ENCODE assay signal across 8 cellular contexts in genomic region chr14:58637040-58637390, GRCh38. TPM values are rescaled to one million over a fixed set of nuclear protein-coding genes. Genes with fewer than 3 reads are reported as not detected.
DNase-seq lines count a peak whose midpoint lies in the region; ATAC-seq, FAIRE-seq and TF ChIP-seq lines count a peak whose summit lies in the region.

No MANE protein-coding gene starts in this region.

- FAIRE-seq in H1 (lab: Jason Lieb, UNC): no peak

- WGBS in H1 (ENCODE audit: extremely low coverage in 1 of 2, insufficient coverage in 1 of 2, insufficient read length in 1 of 2, insufficient replicate concordance in 2 of 2, low coverage in 1 of 2, low lambda C conversion rate in 2 of 2, missing lambda C conversion rate in 1 of 2), 2 experiments: 17% methylated on average over 17 of the region's 17 CpGs; no CpG with 5 or more reads in 1 of the 2 experiments
- 12% methylated on average over 17 of the region's 17 CpGs for WGBS in suprapubic skin

- H3K4me1 ChIP-seq in HCT116 (ENCODE audit: control insufficient read depth in 1 of 2, insufficient read depth in 2 of 2, low read length in 2 of 2): peaks cover 7 to 43% of the 10 kb centered on the region in 2 experiments; a peak in 3 of 4 replicates
- H3K4me1 ChIP-seq in H1 (replicated peaks in 1 of 4; ENCODE audit: control insufficient read depth in 3 of 4, insufficient read depth in 4 of 4, low read length in 3 of 4): peaks cover 4 to 21% (median 13%) of the 10 kb centered on the region in 4 experiments
- H3K4me1 ChIP-seq in mucosa of descending colon (ENCODE audit: low read depth): peaks cover 11% of the 10 kb centered on the region
- peaks cover 28% of the 10 kb centered on the region for H3K4me1 ChIP-seq in suprapubic skin

- H4K5ac ChIP-seq in H1 (ENCODE audit: insufficient read length, low read depth, low read length): no peak overlapping the region

- H3K79me2 ChIP-seq in HCT116 (ENCODE audit: insufficient read depth, low read length) (no peaks in the 10 kb centered on the region), H1 (ENCODE audit: control insufficient read depth in 1 of 2, insufficient read depth in 2 of 2, low read length in 2 of 2) (no peaks in the 10 kb centered on the region)

- no peak overlapping the region for H3K56ac ChIP-seq in H1 (replicated peaks; ENCODE audit: insufficient read length, low read depth, low read length)

- no peak overlapping the region for H4K91ac ChIP-seq in H1 (replicated peaks; ENCODE audit: insufficient read length, low read length)

- TF ChIP-seq RAD21 in HCT116 (IDR thresholded peaks at IDR 0.05; ENCODE audit: low read depth) (no peak), H1 (IDR thresholded peaks at IDR 0.05 in 1 of 2, conservative IDR thresholded peaks at IDR 0.05 in 1 of 2; ENCODE audit: low read depth in 2 of 2, low read length in 2 of 2) (no peak)

- no peak overlapping the region for H3K14ac ChIP-seq in H1 (ENCODE audit: insufficient read length)

- H2AFZ ChIP-seq in HCT116 (ENCODE audit: low read depth, low read length, poor library complexity, severe bottlenecking): peak overlapping the region; percentile 93
- peak overlapping the region; percentile 92 for H2AFZ ChIP-seq in H1 (ENCODE audit: low read length)

- peaks cover 13% of the 10 kb centered on the region for H3K23me2 ChIP-seq in H1 (ENCODE audit: low read depth, low read length)

- peak overlapping the region; percentile 52; the same call in 1 of the 2 replicates for H2BK12ac ChIP-seq in H1 (ENCODE audit: low read depth, low read length)

- no peak overlapping the region for H3K23ac ChIP-seq in H1 (ENCODE audit: insufficient read length)

- no peaks in the 10 kb centered on the region for H3K36me3 ChIP-seq in HCT116 (ENCODE audit: control insufficient read depth in 1 of 2, insufficient read depth in 2 of 2, low read length in 2 of 2)
- no peaks in the 10 kb centered on the region for H3K36me3 ChIP-seq in H1 (ENCODE audit: control insufficient read depth in 2 of 4, insufficient read depth in 4 of 4, low read length in 3 of 4)
- H3K36me3 ChIP-seq in mucosa of descending colon (ENCODE audit: low read depth): no peaks in the 10 kb centered on the region
- no peaks in the 10 kb centered on the region for H3K36me3 ChIP-seq in suprapubic skin

- no peak for TF ChIP-seq POLR2A in HCT116 (IDR thresholded peaks at IDR 0.05; ENCODE audit: borderline replicate concordance, extremely low read depth, insufficient read depth, insufficient read length)
- no peak for TF ChIP-seq POLR2A in H1 (IDR thresholded peaks at IDR 0.05; ENCODE audit: control extremely low read depth in 1 of 2, low read depth in 2 of 2, low read length in 2 of 2)
- TF ChIP-seq POLR2A in suprapubic skin (IDR thresholded peaks at IDR 0.05): no peak

- TF ChIP-seq EP300 in H1 (IDR thresholded peaks at IDR 0.05; ENCODE audit: borderline replicate concordance in 1 of 2, low read depth in 2 of 2, low read length in 2 of 2): no peak
- TF ChIP-seq EP300 in suprapubic skin (IDR thresholded peaks at IDR 0.05): no peak

- H3K9me3 ChIP-seq in HCT116 (ENCODE audit: control insufficient read depth in 1 of 2, insufficient read depth in 1 of 2, low read depth in 1 of 2, low read length in 2 of 2) (no peaks in the 10 kb centered on the region), H1 (ENCODE audit: insufficient read depth in 2 of 2, low read depth in 1 of 2, low read length in 1 of 2) (no peaks in the 10 kb centered on the region), mucosa of descending colon (no peaks in the 10 kb centered on the region), suprapubic skin (no peaks in the 10 kb centered on the region)

- ATAC-seq in HCT116: no peak
- ATAC-seq in mucosa of descending colon: peak; percentile 24

- peaks cover 3% of the 10 kb centered on the region; the same call in 1 of the 2 replicates for H3K27me3 ChIP-seq in HCT116 (ENCODE audit: insufficient read depth, low read length)
- H3K27me3 ChIP-seq in H1 (replicated peaks in 1 of 4; ENCODE audit: control insufficient read depth in 3 of 4, extremely low read depth in 1 of 4, insufficient read depth in 3 of 4, low read length in 3 of 4): peaks cover 8 to 35% (median 22%) of the 10 kb centered on the region in 4 experiments; a peak in 6 of 7 replicates
- peaks cover under 1% of the 10 kb centered on the region for H3K27me3 ChIP-seq in suprapubic skin

- peak overlapping the region; percentile 27; the same call in 1 of the 2 replicates for H3K9ac ChIP-seq in HCT116 (ENCODE audit: low read length)
- peak overlapping the region in 2 of 4 experiments; percentile 37 to 50; a peak in 1 of 7 replicates for H3K9ac ChIP-seq in H1 (replicated peaks in 1 of 4; ENCODE audit: extremely low read depth in 1 of 4, low read depth in 3 of 4, low read length in 3 of 4)

- CTCF ChIA-PET in HCT116 (lab: Charles Lee): interaction anchor here (0.7 to 4.0 kb wide), 4 partner anchors 136 to 448 kb away, joined by 3 to 18 read pairs (median 4); no protein-coding TSS in a partner anchor
- CTCF ChIA-PET in H1 (lab: Charles Lee; ENCODE audit: partially characterized antibody): interaction anchor here (0.8 to 10.3 kb wide), 7 partner anchors 10 to 385 kb away, joined by 3 to 84 read pairs (median 11); no protein-coding TSS in a partner anchor

- RAD21 ChIA-PET in HCT116 (lab: Charles Lee; ENCODE audit: low non-redundant PET in 1 of 2, low total read pairs in 2 of 2, uncharacterized antibody in 2 of 2, unreplicated experiment in 2 of 2): interaction anchor here in 1 of 2 experiments (0.7 to 1.8 kb wide), 2 partner anchors 136 to 870 kb away, joined by 5 to 8 read pairs; no protein-coding TSS in a partner anchor

- H3K4me2 ChIP-seq in HCT116 (ENCODE audit: low read length): peak overlapping the region; percentile 87
- H3K4me2 ChIP-seq in H1 (ENCODE audit: insufficient read depth in 1 of 2, low read depth in 2 of 2, low read length in 2 of 2): peak overlapping the region; percentile 72 to 89

- H3K27ac ChIP-seq in HCT116 (ENCODE audit: low read depth, low read length) (no peak overlapping the region), H1 (ENCODE audit: low read depth, low read length) (no peak overlapping the region), suprapubic skin (peak overlapping the region; percentile 89)

- no peak overlapping the region for H2BK5ac ChIP-seq in H1 (ENCODE audit: low read depth, low read length)

- no peaks in the 10 kb centered on the region; the same call in 1 of the 2 replicates for H3K79me1 ChIP-seq in H1 (ENCODE audit: low read depth, low read length)

- H4K20me1 ChIP-seq in HCT116 (ENCODE audit: insufficient read depth) (no peaks in the 10 kb centered on the region), H1 (replicated peaks in 1 of 2; ENCODE audit: control insufficient read depth in 1 of 2, insufficient read depth in 2 of 2, low read length in 2 of 2) (peaks cover 0 to 1% of the 10 kb centered on the region in 2 experiments)

- no peak overlapping the region for H2AK5ac ChIP-seq in H1 (ENCODE audit: low read depth, low read length)

- BruUV-seq in HCT116 (replicated peaks; lab: Mats Ljungman, UMichigan): no TSS peak

- intact Hi-C loops in HCT116 (cut with micrococcal nuclease) (no loop called here), mucosa of descending colon (cut with DNase I, micrococcal nuclease) (loop anchor here (5.0 to 10.0 kb wide), 2 partner anchors 190 to 418 kb away; no protein-coding TSS in a partner anchor)

- H4K8ac ChIP-seq in H1 (ENCODE audit: extremely low read depth, insufficient read depth, low read length): no peak overlapping the region

- TF ChIP-seq CTCF in HCT116 (IDR thresholded peaks at IDR 0.05 in 2 of 3, conservative IDR thresholded peaks at IDR 0.05 in 1 of 3; ENCODE audit: borderline replicate concordance in 1 of 3, insufficient read depth in 1 of 3, low read depth in 2 of 3, low read length in 2 of 3) (no peak), H1 (IDR thresholded peaks at IDR 0.05; ENCODE audit: control extremely low read depth in 1 of 3, insufficient read depth in 1 of 3, low read depth in 1 of 3, low read length in 3 of 3) (no peak), mucosa of descending colon (IDR thresholded peaks at IDR 0.05) (no peak), suprapubic skin (IDR thresholded peaks at IDR 0.05) (no peak)

- DNase-seq in AG08396 (ENCODE audit: low spot score): peak; percentile 80
- no peak for DNase-seq in HCT116 (ENCODE audit: low read depth, low spot score)
- peak; percentile 18 to 42 for DNase-seq in activated CD4-positive, alpha-beta T cell treated with anti-CD3 and anti-CD28 coated beads for 4 hours
- DNase-seq in H1 (ENCODE audit: low read depth in 1 of 2, low spot score in 2 of 2): no peak
- DNase-seq in mucosa of descending colon: peak in 2 of 3 donors; percentile 53 to 61
- DNase-seq in suprapubic skin (ENCODE audit: low spot score in 2 of 2): peak in 1 of 2 donors; percentile 81
- DNase-seq in NCI-H1105 treated with DMSO at 0.1 percent for 48 hours (lab: John Stamatoyannopoulos, UW): no peak
- DNase-seq in iPS-NIHi7 (ENCODE audit: extremely low spot score): no peak

- H3K4ac ChIP-seq in H1 (replicated peaks; ENCODE audit: insufficient read length, low read depth, low read length): no peak overlapping the region

- H2BK15ac ChIP-seq in H1 (ENCODE audit: low read length): no peak overlapping the region; the same call in 1 of the 2 replicates

- peak overlapping the region; percentile 98; the same call in 1 of the 2 replicates for H3K18ac ChIP-seq in H1 (ENCODE audit: extremely low read depth, low read length)

- no peak overlapping the region for H2BK120ac ChIP-seq in H1 (replicated peaks; ENCODE audit: low read depth, low read length)

- H3K4me3 ChIP-seq in HCT116 (replicated peaks in 1 of 2; ENCODE audit: low read depth in 1 of 2, low read length in 2 of 2): peak overlapping the region; percentile 50 to 61
- peak overlapping the region; percentile 56 to 73 (median 62) for H3K4me3 ChIP-seq in H1 (ENCODE audit: extremely low read depth in 1 of 4, insufficient read depth in 2 of 4, low read depth in 3 of 4, low read length in 4 of 4)
- H3K4me3 ChIP-seq in mucosa of descending colon: no peak overlapping the region
- H3K4me3 ChIP-seq in suprapubic skin: peak overlapping the region; percentile 78

- no peak overlapping the region for H2BK20ac ChIP-seq in H1 (ENCODE audit: low read length)

- H3K9me2 ChIP-seq in HCT116 (ENCODE audit: insufficient read depth): no peaks in the 10 kb centered on the region

- POLR2A ChIA-PET in HCT116 (lab: Charles Lee): no interaction called here
- POLR2A ChIA-PET in H1 (lab: Charles Lee; ENCODE audit: partially characterized antibody): interaction anchor here (1.1 to 5.7 kb wide), 7 partner anchors 8 to 334 kb away, joined by 3 to 38 read pairs (median 3); partner anchors contain the start of genes KIAA0586 and TIMM9

RNA-seq across cellular contexts. Expression of gene DACT1, which starts 0.7 kb away (rescaled TPM):
- total RNA-seq in HCT116 (2021; ENCODE audit: unreplicated experiment): 1.6 TPM
- 1.1 and 1.8 TPM in 2 replicates for polyA plus RNA-seq in HCT116 (2012)
- 26.2 and 29.8 TPM in 2 replicates for total RNA-seq in H1 (2021; fragmentation: NEBNext Ultra II Directional; extraction: Animal tissue kit (Norgen Biotek cat#: 25700))
- polyA plus RNA-seq in H1 (2011; rRNA removed): 3.2 and 4.7 TPM in 2 replicates
- 6.4 TPM for polyA plus RNA-seq in H1 (2011; cell fraction: cytosol; rRNA removed)
- polyA plus RNA-seq in H1 (2011; cell fraction: nucleus; rRNA removed): 6.8 TPM
- polyA plus RNA-seq in H1 (2012, experiment 1 of 2): 3.5 to 5.1 TPM (median 4.5 TPM) in 4 replicates
- 2.6 TPM for polyA plus RNA-seq in H1 (2012, experiment 2 of 2)
- polyA plus RNA-seq in H1 (2013, experiment 1 of 2): 33.0 TPM
- polyA plus RNA-seq in H1 (2013, experiment 2 of 2): 36.1 TPM
- polyA minus RNA-seq in H1 (2011; rRNA and poly(A)+ RNA removed): 7.5 and 11.6 TPM in 2 replicates
- 3.8 TPM for polyA minus RNA-seq in H1 (2011; cell fraction: cytosol; rRNA and poly(A)+ RNA removed)
- polyA minus RNA-seq in H1 (2011; cell fraction: nucleus; rRNA and poly(A)+ RNA removed): 3.0 TPM
- 1 to 10 TPM; 2.3 to 7.2 (median 3.0) TPM for total RNA-seq in mucosa of descending colon
- 1 to 10 TPM; 1.8 to 5.1 (median 3.3) TPM for total RNA-seq in suprapubic skin

Comparison
In these comparisons a context has a peak if more than half of its experiments do, and no peak if none do; other contexts are left out.
1. DNase-seq: peak in AG08396 (single experiment), activated CD4-positive, alpha-beta T cell treated with anti-CD3 and anti-CD28 coated beads for 4 hours (2 of 2) and mucosa of descending colon (2 of 3); none in HCT116 (single experiment), H1 (0 of 2), NCI-H1105 treated with DMSO at 0.1 percent for 48 hours (single experiment) and iPS-NIHi7 (single experiment).